10 cellular contexts compared by ENCODE assay signal in genomic region chr10:59879363-59879935, GRCh38. TPM values are rescaled to one million over a fixed set of nuclear protein-coding genes. Genes with fewer than 3 reads are reported as not detected.
A peak's percentile ranks its signal among the peaks of the same experiment; 100 is the strongest.
DNase-seq lines count a peak whose midpoint lies in the region; ATAC-seq and TF ChIP-seq lines count a peak whose summit lies in the region.
"Had no signal": no experiment of that assay in that cellular context is flagged by ENCODE, and none has a peak within 500 bp of the region (broad histone marks: within the 10 kb centered on the region; RNA-seq: fewer than 3 reads in every experiment).

No MANE protein-coding gene starts in this region.

- ATAC-seq in HG02852 (IDR thresholded peaks at IDR 0.05; ENCODE audit: unreplicated experiment) = peak; percentile 40
- no peak for ATAC-seq in Right ventricle myocardium superior (ENCODE audit: poor library complexity)

- H3K4me3 ChIP-seq in mammary epithelial cell (replicated peaks in 1 of 3; ENCODE audit: insufficient read depth in 1 of 3, low read depth in 2 of 3, low read length in 3 of 3) = no peak overlapping the region
- H3K4me3 ChIP-seq in OCI-LY3 (ENCODE audit: low read length) = peak overlapping the region; percentile 65
- H3K4me3 ChIP-seq in ascending aorta = no peak overlapping the region
- H3K4me3 ChIP-seq: adrenal gland, lower lobe of right lung had no signal

- H3K27ac ChIP-seq in mammary epithelial cell (ENCODE audit: insufficient read depth, low read depth, low read length) (no peak overlapping the region), OCI-LY3 (ENCODE audit: low read length) (peak overlapping the region; percentile 71), ascending aorta (peak overlapping the region in 1 of 2 donors; percentile 58)
- H3K27ac ChIP-seq: adrenal gland, lower lobe of right lung had no signal

- no peak for TF ChIP-seq CTCF in MCF 10A (IDR thresholded peaks at IDR 0.05; ENCODE audit: unreplicated experiment)
- no peak for TF ChIP-seq CTCF in mammary epithelial cell (conservative IDR thresholded peaks at IDR 0.05 in 1 of 2, IDR thresholded peaks at IDR 0.05 in 1 of 2; ENCODE audit: extremely low read depth in 1 of 2, insufficient read depth in 1 of 2, low read depth in 1 of 2, low read length in 2 of 2)
- no peak for TF ChIP-seq CTCF in OCI-LY3 (IDR thresholded peaks at IDR 0.05; ENCODE audit: low read depth, low read length)
- TF ChIP-seq CTCF in ascending aorta (IDR thresholded peaks at IDR 0.05) = no peak

- H3K4me3 Mint-ChIP-seq in MCF 10A (ENCODE audit: unreplicated experiment) = no peak overlapping the region

- dilution Hi-C loops in mammary epithelial cell (cut with HindIII; ENCODE audit: low sequenced_read_pairs) = no loop called here

- H3K4me2 ChIP-seq in mammary epithelial cell (ENCODE audit: insufficient read depth, low read depth, low read length) (no peak overlapping the region), OCI-LY3 (ENCODE audit: low read length) (peak overlapping the region; percentile 82)

- H3K27me3 Mint-ChIP-seq in MCF 10A (ENCODE audit: insufficient read depth, unreplicated experiment) = no peaks in the 10 kb centered on the region

- in situ Hi-C loops in mammary epithelial cell (cut with MboI; ENCODE audit: low sequenced_read_pairs in 2 of 2) = no loop called here

- H3K9me3 Mint-ChIP-seq in MCF 10A (ENCODE audit: unreplicated experiment) = no peaks in the 10 kb centered on the region

- DNase-seq in MCF 10A (ENCODE audit: unreplicated experiment) = no peak
- no peak for DNase-seq in mammary epithelial cell
- no peak for DNase-seq in kidney tubule cell (ENCODE audit: low spot score)
- DNase-seq in ascending aorta (ENCODE audit: low spot score in 2 of 2) = no peak
- no peak for DNase-seq in NCI-H1092 treated with DMSO at 0.1 percent for 48 hours (lab: John Stamatoyannopoulos, UW)
- no peak for DNase-seq in Right ventricle myocardium superior
- DNase-seq: adrenal gland, lower lobe of right lung had no signal

- H4K20me1 ChIP-seq in mammary epithelial cell (ENCODE audit: insufficient read depth, low read length) (no peaks in the 10 kb centered on the region), OCI-LY3 (ENCODE audit: insufficient read depth, low read length) (peaks cover 76% of the 10 kb centered on the region)

- BruUV-seq in MCF 10A (replicated peaks; lab: Mats Ljungman, UMichigan) = no TSS peak
- no TSS peak for BruUV-seq in mammary epithelial cell (replicated peaks; lab: Mats Ljungman, UMichigan)

- intact Hi-C loops in MCF 10A (cut with micrococcal nuclease) = no loop called here
- intact Hi-C loops in mammary epithelial cell (cut with micrococcal nuclease) = loop anchor here (2.0 kb wide), 1 partner anchor 15 kb away; no protein-coding TSS in a partner anchor
- intact Hi-C loops in ascending aorta (cut with DNase I) = no loop called here
- intact Hi-C loops in Right ventricle myocardium superior (cut with DNase I) = no loop called here

- no peak overlapping the region for H3K9ac ChIP-seq in mammary epithelial cell (ENCODE audit: insufficient read depth, low read length)
- no peak overlapping the region for H3K9ac ChIP-seq in OCI-LY3 (ENCODE audit: low read length)

- H3K27me3 ChIP-seq in mammary epithelial cell (ENCODE audit: insufficient read depth, low read length) (no peaks in the 10 kb centered on the region), OCI-LY3 (ENCODE audit: low read depth, low read length) (peaks cover 8% of the 10 kb centered on the region), ascending aorta (no peaks in the 10 kb centered on the region)
- H3K27me3 ChIP-seq: adrenal gland had no signal

- no peaks in the 10 kb centered on the region for H3K9me3 ChIP-seq in mammary epithelial cell (replicated peaks; ENCODE audit: insufficient read depth, low read length)
- no peaks in the 10 kb centered on the region for H3K9me3 ChIP-seq in OCI-LY3 (ENCODE audit: insufficient read depth, low read length)
- H3K9me3 ChIP-seq in ascending aorta = no peaks in the 10 kb centered on the region
- H3K9me3 ChIP-seq: adrenal gland, lower lobe of right lung had no signal

- peaks cover 11% of the 10 kb centered on the region for H3K4me1 ChIP-seq in mammary epithelial cell (ENCODE audit: insufficient read depth, low read length)
- H3K4me1 ChIP-seq in OCI-LY3 (ENCODE audit: low read length) = peaks cover 74% of the 10 kb centered on the region
- peaks cover 0 to 26% of the 10 kb centered on the region in 2 donors for H3K4me1 ChIP-seq in ascending aorta

- POLR2A ChIA-PET in MCF 10A (lab: Yijun Ruan, JAX) = no interaction called here

- WGBS in mammary epithelial cell (ENCODE audit: low coverage, missing lambda C conversion rate) = 94% methylated on average over 4 of the region's 4 CpGs

- H3K36me3 Mint-ChIP-seq in MCF 10A (ENCODE audit: insufficient read depth, unreplicated experiment) = peaks cover 12% of the 10 kb centered on the region

- H2AFZ ChIP-seq in mammary epithelial cell (ENCODE audit: low read depth, low read length) (no peak overlapping the region), OCI-LY3 (ENCODE audit: low read depth, low read length) (no peak overlapping the region)

- H3K36me3 ChIP-seq in mammary epithelial cell (ENCODE audit: insufficient read depth, low read length) = no peaks in the 10 kb centered on the region
- H3K36me3 ChIP-seq in OCI-LY3 (replicated peaks; ENCODE audit: low read depth, low read length) = no peaks in the 10 kb centered on the region
- H3K36me3 ChIP-seq in ascending aorta = no peaks in the 10 kb centered on the region
- H3K36me3 ChIP-seq: adrenal gland, lower lobe of right lung had no signal

- CTCF ChIA-PET in MCF 10A (lab: Yijun Ruan, JAX) (interaction anchor here (1.1 kb wide), 1 partner anchor 15 kb away, joined by 3 read pairs; no protein-coding TSS in a partner anchor), mammary epithelial cell (lab: Charles Lee; ENCODE audit: low non-redundant PET) (no interaction called here)

- H3K27ac Mint-ChIP-seq in MCF 10A (ENCODE audit: low read depth, unreplicated experiment) = peak overlapping the region; percentile 32

- H3K79me2 ChIP-seq in mammary epithelial cell (ENCODE audit: insufficient read depth, low read length) (peaks cover 94% of the 10 kb centered on the region), OCI-LY3 (ENCODE audit: low read length) (peaks cover 71% of the 10 kb centered on the region)

- H3K4me1 Mint-ChIP-seq in MCF 10A (ENCODE audit: insufficient read depth, unreplicated experiment) = peaks cover 17% of the 10 kb centered on the region

RNA-seq across cellular contexts. Expression of gene CCDC6, which starts 26.9 kb away (rescaled TPM):
- total RNA-seq in MCF 10A (2022) (56.6 and 66.4 TPM in 2 replicates), mammary epithelial cell (10 to 100 TPM; 52.4 to 76.0 TPM), ascending aorta (21.1 TPM), Right ventricle myocardium superior (15.0 TPM)
- polyA plus RNA-seq in mammary epithelial cell = 31.9 TPM
- 65.6 TPM for polyA minus RNA-seq in mammary epithelial cell
